8 cellular contexts compared by ENCODE assay signal in the genomic region with DNA sequence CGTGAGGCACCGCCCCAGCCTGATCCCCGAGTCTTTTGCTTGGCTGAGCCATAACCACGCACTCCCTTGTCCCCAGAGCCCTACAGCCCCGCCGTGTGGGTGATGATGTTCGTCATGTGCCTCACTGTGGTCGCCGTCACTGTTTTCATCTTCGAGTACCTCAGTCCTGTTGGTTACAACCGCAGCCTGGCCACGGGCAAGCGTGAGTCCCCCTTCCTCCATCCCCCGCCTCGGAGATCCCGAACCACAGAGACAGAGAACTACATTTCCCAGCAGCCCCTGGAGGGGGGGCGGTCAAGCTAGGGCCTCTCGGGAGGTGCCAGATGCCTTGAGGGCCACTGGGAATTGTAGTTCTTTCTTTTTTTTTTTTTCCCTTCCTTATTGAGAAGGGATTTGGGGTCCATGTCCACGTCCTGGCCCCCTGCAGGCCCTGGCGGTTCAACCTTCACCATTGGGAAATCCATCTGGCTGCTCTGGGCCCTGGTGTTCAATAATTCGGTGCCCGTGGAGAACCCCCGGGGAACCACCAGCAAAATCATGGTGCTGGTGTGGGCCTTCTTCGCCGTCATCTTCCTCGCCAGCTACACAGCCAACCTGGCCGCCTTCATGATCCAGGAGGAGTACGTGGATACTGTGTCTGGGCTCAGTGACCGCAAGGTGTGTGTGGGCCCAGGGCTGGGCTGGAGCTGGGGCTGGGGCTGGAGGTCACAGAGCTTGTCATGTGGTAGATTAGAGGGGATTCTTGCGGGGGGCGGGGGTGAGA. TPM values are rescaled to one million over a fixed set of nuclear protein-coding genes. Genes with fewer than 3 reads are reported as not detected.
DNase-seq lines count a peak whose midpoint lies in the region; ATAC-seq, FAIRE-seq and TF ChIP-seq lines count a peak whose summit lies in the region.

No MANE protein-coding gene starts in this region.

- TF ChIP-seq CTCF in pancreas (IDR thresholded peaks at IDR 0.05), result no peak

- H3K4me3 ChIP-seq in pancreas, result no peak overlapping the region

- no peaks in the 10 kb centered on the region for H3K36me3 ChIP-seq in pancreas

- intact Hi-C loops in pancreas (cut with DNase I), result no loop called here

- H3K9me3 ChIP-seq in pancreas, result no peaks in the 10 kb centered on the region

- FAIRE-seq in pancreas (lab: Jason Lieb, UNC), result no peak

- peak in 3 of 4 donors; percentile 33 to 55 (median 54) for ATAC-seq in pancreas
- ATAC-seq in GM18861 (IDR thresholded peaks at IDR 0.05; ENCODE audit: unreplicated experiment), result no peak
- ATAC-seq in HG03469 (IDR thresholded peaks at IDR 0.05; ENCODE audit: unreplicated experiment), result no peak

- H3K27me3 ChIP-seq in pancreas, result no peaks in the 10 kb centered on the region

- no peaks in the 10 kb centered on the region for H3K4me1 ChIP-seq in pancreas

- DNase-seq in NCI-H1436 (lab: John Stamatoyannopoulos, UW) (peak; percentile 29), NCI-H1436 treated with DMSO at 0.1 percent for 48 hours (lab: John Stamatoyannopoulos, UW) (no peak), HT1080 (ENCODE audit: low read depth) (peak; percentile 78), ecto neural progenitor cell (ENCODE audit: low spot score) (peak; percentile 71), pancreas (peak in 1 of 6 donors; percentile 27)
- peak; percentile 43 for DNase-seq in activated CD4-positive, alpha-beta T cell treated with anti-CD3 and anti-CD28 coated beads for 1 hour

- WGBS in pancreas, 2 donors, result 69 to 70% methylated on average over 31 of the region's 31 CpGs

- no peak overlapping the region for H3K27ac ChIP-seq in pancreas

RNA-seq across cellular contexts. Expression of gene GRIN2D, which starts 25.9 kb away (rescaled TPM):
- total RNA-seq in HT1080 (2014; rRNA removed; shearing (Covaris generic)), result 0.20 and 0.21 TPM in 2 replicates
- 0.11 and 0.21 TPM in 2 replicates for polyA plus RNA-seq in HT1080 (2015; cell fraction: cytosol; rRNA removed)
- 0.20 and 0.31 TPM in 2 replicates for polyA plus RNA-seq in HT1080 (2015; cell fraction: nucleus; rRNA removed)
- under 1 TPM in 5 of 6 donors, not detected in 1; 0.04 to 0.66 (median 0.26) TPM for total RNA-seq in pancreas
- under 1 TPM; 0.19 TPM for polyA plus RNA-seq in pancreas

RNA-seq across cellular contexts. Expression of gene GRWD1, which starts 26.4 kb away (rescaled TPM):
- total RNA-seq in HT1080 (2014; rRNA removed; shearing (Covaris generic)), result 97.2 and 113 TPM in 2 replicates
- 51.1 and 64.3 TPM in 2 replicates for polyA plus RNA-seq in HT1080 (2015; cell fraction: cytosol; rRNA removed)
- 54.8 and 56.9 TPM in 2 replicates for polyA plus RNA-seq in HT1080 (2015; cell fraction: nucleus; rRNA removed)
- total RNA-seq in pancreas, result 10 to 100 TPM; 13.0 to 23.1 (median 18.2) TPM
- polyA plus RNA-seq in pancreas, result 10 to 100 TPM in 1 of 2 donors, 1 to 10 TPM in 1; 8.6 to 10.2 TPM

RNA-seq across cellular contexts. Expression of gene KDELR1, which starts 28.0 kb away (rescaled TPM):
- total RNA-seq in HT1080 (2014; rRNA removed; shearing (Covaris generic)), result 67.7 and 115 TPM in 2 replicates
- 200 and 213 TPM in 2 replicates for polyA plus RNA-seq in HT1080 (2015; cell fraction: cytosol; rRNA removed)
- polyA plus RNA-seq in HT1080 (2015; cell fraction: nucleus; rRNA removed), result 141 and 148 TPM in 2 replicates
- total RNA-seq in pancreas, result 10 to 100 TPM; 58.7 to 99.0 (median 77.0) TPM
- 100 to 1,000 TPM in 1 of 2 donors, 10 to 100 TPM in 1; 85.4 to 113 TPM for polyA plus RNA-seq in pancreas

RNA-seq across cellular contexts. Expression of gene KCNJ14, which starts 36.0 kb away (rescaled TPM):
- total RNA-seq in HT1080 (2014; rRNA removed; shearing (Covaris generic)), result 0.40 and 0.79 TPM in 2 replicates
- 0.79 and 0.88 TPM in 2 replicates for polyA plus RNA-seq in HT1080 (2015; cell fraction: cytosol; rRNA removed)
- 3.6 and 4.4 TPM in 2 replicates for polyA plus RNA-seq in HT1080 (2015; cell fraction: nucleus; rRNA removed)
- total RNA-seq in pancreas, result under 1 TPM; 0.20 to 0.56 (median 0.37) TPM
- polyA plus RNA-seq in pancreas, result under 1 TPM; 0.49 to 0.59 TPM

RNA-seq across cellular contexts. Expression of gene CYTH2, which starts 49.8 kb away (rescaled TPM):
- 38.1 and 44.3 TPM in 2 replicates for total RNA-seq in HT1080 (2014; rRNA removed; shearing (Covaris generic))
- 39.9 and 41.5 TPM in 2 replicates for polyA plus RNA-seq in HT1080 (2015; cell fraction: cytosol; rRNA removed)
- polyA plus RNA-seq in HT1080 (2015; cell fraction: nucleus; rRNA removed), result 131 and 138 TPM in 2 replicates
- total RNA-seq in pancreas, result 10 to 100 TPM; 25.4 to 39.2 (median 29.1) TPM
- 10 to 100 TPM; 51.7 to 54.2 TPM for polyA plus RNA-seq in pancreas

Comparison
In these comparisons a context has a peak if more than half of its experiments do, and no peak if none do; other contexts are left out.
1. ATAC-seq: peak in pancreas (3 of 4); none in GM18861 (single experiment) and HG03469 (single experiment).